Comparison of ENCODE assay signal across 23 cellular contexts in the genomic region with DNA sequence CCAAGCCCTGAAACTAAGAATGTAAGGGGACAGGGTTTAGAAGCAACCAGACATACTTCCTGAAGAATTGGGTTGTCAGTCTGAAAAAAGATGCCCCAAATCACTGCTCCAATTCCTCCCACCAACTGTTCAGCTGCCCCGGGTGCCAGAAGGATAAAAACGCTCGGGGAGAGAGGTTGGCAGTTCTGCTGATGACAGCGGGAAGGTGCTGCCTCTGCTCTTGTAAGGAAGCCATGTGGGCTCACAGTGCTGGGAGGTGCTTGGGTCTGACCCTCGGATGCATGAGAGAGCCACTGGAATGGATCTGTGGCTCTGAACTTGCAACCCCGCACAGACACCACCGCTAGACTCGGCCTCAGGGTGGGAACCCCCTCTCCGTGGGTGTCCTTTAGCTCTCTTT.
"Had no signal": no experiment of that assay in that cellular context is flagged by ENCODE, and none has a peak within 500 bp of the region (broad histone marks: within the 10 kb centered on the region; RNA-seq: fewer than 3 reads in every experiment).

No MANE protein-coding gene starts in this region.

- DNase-seq: activated CD4-positive, alpha-beta T cell treated with anti-CD3 and anti-CD28 coated beads for 48 hours; activated CD4-positive, alpha-beta T cell treated with anti-CD3 and anti-CD28 coated beads, Interleukin-2, amount 50 U/mL, for 48 hours; activated CD4-positive, CD25-positive, alpha-beta regulatory T cell treated with anti-CD3 and anti-CD28 coated beads, Interleukin-2, amount 50 U/mL, for 72 hours; activated CD8-positive, alpha-beta memory T cell treated with anti-CD3 and anti-CD28 coated beads for 24 hours; activated gamma-delta T cell; activated naive CD4-positive, alpha-beta T cell treated with anti-CD3 and anti-CD28 coated beads for 36 hours; activated T-cell treated with anti-CD3 and anti-CD28 coated beads, Interleukin-2, amount 50 U/mL, for 48 hours; Karpas-422; MM.1S; NCI-H1105 treated with DMSO at 0.1 percent for 48 hours; NCI-H1436 treated with DMSO at 0.1 percent for 48 hours; NCI-H187; NCI-H2081 treated with DMSO at 0.1 percent for 48 hours; NCI-H446; NCI-H524; OCI-M1; RPMI8226 had no signal

- H3K27ac ChIP-seq: SK-N-MC had no signal

- H3K4me3 Mint-ChIP-seq: activated naive CD4-positive, alpha-beta T cell treated with anti-CD3 and anti-CD28 coated beads for 36 hours; activated naive CD8-positive, alpha-beta T cell; activated T-helper 17 cell treated with anti-CD3 and anti-CD28 coated beads, Interleukin-2, amount 50 U/mL, for 72 hours; central memory CD8-positive, alpha-beta T cell; WTC11 had no signal

- H3K27ac Mint-ChIP-seq: activated naive CD4-positive, alpha-beta T cell treated with anti-CD3 and anti-CD28 coated beads for 36 hours; activated naive CD8-positive, alpha-beta T cell; activated T-helper 17 cell treated with anti-CD3 and anti-CD28 coated beads, Interleukin-2, amount 50 U/mL, for 72 hours; WTC11 had no signal

- H3K4me3 ChIP-seq: SK-N-MC had no signal

- H3K27me3 Mint-ChIP-seq: activated naive CD8-positive, alpha-beta T cell; activated T-helper 17 cell treated with anti-CD3 and anti-CD28 coated beads, Interleukin-2, amount 50 U/mL, for 72 hours; brain; central memory CD8-positive, alpha-beta T cell had no signal

- H3K4me1 Mint-ChIP-seq: activated T-helper 17 cell treated with anti-CD3 and anti-CD28 coated beads, Interleukin-2, amount 50 U/mL, for 72 hours; central memory CD8-positive, alpha-beta T cell; WTC11 had no signal

- H3K36me3 Mint-ChIP-seq: activated naive CD8-positive, alpha-beta T cell; brain had no signal
